9 cellular contexts compared by ENCODE assay signal in the genomic region with DNA sequence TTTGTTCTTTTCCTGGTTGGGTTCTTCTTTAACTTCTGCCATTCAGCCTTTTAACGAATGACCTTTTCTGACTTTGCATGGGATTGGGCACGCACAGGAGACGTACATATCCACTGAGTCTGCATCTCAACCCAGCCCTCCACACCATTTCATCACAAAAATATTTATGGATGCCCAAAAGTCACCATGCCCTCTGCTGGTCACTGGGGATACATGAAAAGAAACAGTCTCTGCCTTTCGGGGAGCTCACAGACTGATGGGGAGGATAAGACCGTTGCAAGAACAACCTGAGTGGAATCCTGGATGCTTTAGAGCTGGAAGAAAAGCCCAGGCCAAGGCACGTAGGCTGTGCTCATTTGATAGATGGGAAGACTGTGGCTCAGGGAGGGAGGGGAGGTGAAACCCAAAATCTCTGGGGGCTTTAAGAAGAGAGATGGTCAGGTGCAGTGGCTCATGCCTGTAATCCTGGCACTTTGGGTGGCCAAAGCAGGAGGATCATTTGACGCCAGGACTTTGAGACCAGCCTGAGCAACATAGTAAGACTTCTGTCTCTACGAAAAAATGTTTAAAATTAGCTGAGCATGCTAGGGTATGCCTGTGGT. TPM values are rescaled to one million over a fixed set of nuclear protein-coding genes. Genes with fewer than 3 reads are reported as not detected.
DNase-seq lines count a peak whose midpoint lies in the region; ATAC-seq, FAIRE-seq and TF ChIP-seq lines count a peak whose summit lies in the region.
"Had no signal": no experiment of that assay in that cellular context is flagged by ENCODE, and none has a peak within 500 bp of the region (broad histone marks: within the 10 kb centered on the region; RNA-seq: fewer than 3 reads in every experiment).

No MANE protein-coding gene starts in this region.

- CTCF ChIA-PET in HEK293T (lab: Yijun Ruan, JAX): interaction anchor here (0.6 to 1.9 kb wide), 11 partner anchors 8 to 1077 kb away, joined by 3 to 15 read pairs (median 5); no protein-coding TSS in a partner anchor

- H3K27me3 ChIP-seq in RWPE2 (ENCODE audit: insufficient read depth, poor library complexity, severe bottlenecking): no peaks in the 10 kb centered on the region
- no peaks in the 10 kb centered on the region for H3K27me3 ChIP-seq in dorsolateral prefrontal cortex

- H3K27ac ChIP-seq in RWPE2 (ENCODE audit: poor library complexity, severe bottlenecking): no peak overlapping the region
- peak overlapping the region in 43 of 59 donors; percentile 6 to 84 (median 54) for H3K27ac ChIP-seq in dorsolateral prefrontal cortex

- no peaks in the 10 kb centered on the region for H3K36me3 ChIP-seq in RWPE2 (ENCODE audit: low read depth)

- TF ChIP-seq CTCF in D721Med (IDR thresholded peaks at IDR 0.05; ENCODE audit: insufficient read depth, missing control alignments) (peak; percentile 65), RWPE2 (IDR thresholded peaks at IDR 0.05; ENCODE audit: poor library complexity, severe bottlenecking) (peak; percentile 90), dorsolateral prefrontal cortex (IDR thresholded peaks at IDR 0.05 in 54 of 56, conservative IDR thresholded peaks at IDR 0.05 in 2 of 56; ENCODE audit: low read depth in 1 of 56, partially characterized antibody in 56 of 56) (peak; percentile 55 to 86 (median 76))

- H3K4me3 ChIP-seq in RWPE2 (ENCODE audit: severe bottlenecking) (no peak overlapping the region), dorsolateral prefrontal cortex (peak overlapping the region in 16 of 59 donors; percentile 4 to 45 (median 22))

- peaks cover under 1% of the 10 kb centered on the region for H3K4me1 ChIP-seq in RWPE2 (ENCODE audit: insufficient read depth, poor library complexity, severe bottlenecking)

- POLR2A ChIA-PET in HEK293T (lab: Yijun Ruan, JAX): no interaction called here

- DNase-seq in D721Med (ENCODE audit: insufficient read length, low spot score): no peak
- peak; percentile 52 for DNase-seq in HEK293T (ENCODE audit: extremely low spot score)
- no peak for DNase-seq in RWPE2 (ENCODE audit: low spot score)
- peak in 4 of 10 donors; percentile 45 to 69 (median 58) for DNase-seq in dorsolateral prefrontal cortex
- peak; percentile 80 for DNase-seq in midbrain (lab: John Stamatoyannopoulos, UW)
- no peak for DNase-seq in NCI-H128 (lab: John Stamatoyannopoulos, UW; ENCODE audit: unreplicated experiment)
- no peak for DNase-seq in NCI-H774 (lab: John Stamatoyannopoulos, UW)

- intact Hi-C loops in dorsolateral prefrontal cortex (cut with DNase I): loop anchor here (2.0 to 10.0 kb wide), 4 partner anchors 84 to 266 kb away; partner anchors contain the start of gene AMFR (in 1 of the 2)

- FAIRE-seq in D721Med (lab: Jason Lieb, UNC): no peak
- FAIRE-seq: TTC549 had no signal

- no peaks in the 10 kb centered on the region for H3K9me3 ChIP-seq in RWPE2 (ENCODE audit: severe bottlenecking)

- ATAC-seq in RWPE2 (ENCODE audit: low read depth): peak; percentile 80

TF ChIP-seq in HEK293T, 16 proteins besides CTCF, POLR2A, EP300 and RAD21:
- TF ChIP-seq SP1 (IDR thresholded peaks at IDR 0.05) (no peak), NFRKB (IDR thresholded peaks at IDR 0.05) (no peak), ZNF384 (IDR thresholded peaks at IDR 0.05) (no peak), TARDBP (IDR thresholded peaks at IDR 0.05) (no peak), FOXM1 (IDR thresholded peaks at IDR 0.05; ENCODE audit: borderline replicate concordance) (no peak), SUZ12 (IDR thresholded peaks at IDR 0.05) (no peak), ELF4 (IDR thresholded peaks at IDR 0.05) (no peak), ARNT (IDR thresholded peaks at IDR 0.05) (no peak), FOXK2 (IDR thresholded peaks at IDR 0.05) (no peak), FOXA1 (IDR thresholded peaks at IDR 0.05) (no peak)
- TF ChIP-seq, protein P1, sequence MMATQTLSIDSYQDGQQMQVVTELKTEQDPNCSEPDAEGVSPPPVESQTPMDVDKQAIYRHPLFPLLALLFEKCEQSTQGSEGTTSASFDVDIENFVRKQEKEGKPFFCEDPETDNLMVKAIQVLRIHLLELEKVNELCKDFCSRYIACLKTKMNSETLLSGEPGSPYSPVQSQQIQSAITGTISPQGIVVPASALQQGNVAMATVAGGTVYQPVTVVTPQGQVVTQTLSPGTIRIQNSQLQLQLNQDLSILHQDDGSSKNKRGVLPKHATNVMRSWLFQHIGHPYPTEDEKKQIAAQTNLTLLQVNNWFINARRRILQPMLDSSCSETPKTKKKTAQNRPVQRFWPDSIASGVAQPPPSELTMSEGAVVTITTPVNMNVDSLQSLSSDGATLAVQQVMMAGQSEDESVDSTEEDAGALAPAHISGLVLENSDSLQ (IDR thresholded peaks at IDR 0.05): no peak

RNA-seq across cellular contexts. Expression of gene MT2A, which starts 7.9 kb away (rescaled TPM):
- total RNA-seq in dorsolateral prefrontal cortex: 1,000 to 10,000 TPM in 1 of 120 experiments, 100 to 1,000 TPM in 119; 138 to 1,007 (median 334) TPM

RNA-seq across cellular contexts. Expression of gene MT3, which starts 11.2 kb away (rescaled TPM):
- total RNA-seq in dorsolateral prefrontal cortex: 1,000 to 10,000 TPM in 91 of 120 experiments, 100 to 1,000 TPM in 29; 739 to 2,436 (median 1,144) TPM
- total RNA-seq: pulmonary artery endothelial cell had no signal

RNA-seq across cellular contexts. Expression of gene MT1E, which starts 25.1 kb away (rescaled TPM):
- 100 to 1,000 TPM; 100 to 796 (median 251) TPM for total RNA-seq in dorsolateral prefrontal cortex

RNA-seq across cellular contexts. Expression of gene MT1M, which starts 32.0 kb away (rescaled TPM):
- 100 to 1,000 TPM in 20 of 120 experiments, 10 to 100 TPM in 100; 16.9 to 238 (median 60.1) TPM for total RNA-seq in dorsolateral prefrontal cortex

RNA-seq across cellular contexts. Expression of gene MT4, which starts 35.6 kb away (rescaled TPM):
- total RNA-seq in dorsolateral prefrontal cortex: not detected
- total RNA-seq: pulmonary artery endothelial cell had no signal

Comparison
In these comparisons a context has a peak if more than half of its experiments do, and no peak if none do; other contexts are left out.
1. DNase-seq: peak in HEK293T (single experiment) and midbrain (single experiment); none in D721Med (single experiment), RWPE2 (single experiment), NCI-H128 (single experiment) and NCI-H774 (single experiment).
2. Peak in every context shown above with its lines, with median percentiles within 50 percentile points of each other: CTCF ChIP-seq.